In genomic region chr7:70456729-70457128, GRCh38 we compare ENCODE assay signal across 10 cellular contexts.
DNase-seq lines count a peak whose midpoint lies in the region; ATAC-seq and TF ChIP-seq lines count a peak whose summit lies in the region.
"Had no signal": no experiment of that assay in that cellular context is flagged by ENCODE, and none has a peak within 500 bp of the region (broad histone marks: within the 10 kb centered on the region; RNA-seq: fewer than 3 reads in every experiment).

No MANE protein-coding gene starts in this region.

- no peaks in the 10 kb centered on the region for H3K36me3 Mint-ChIP-seq in stimulated activated naive B cell treated with anti-CD40 and anti-IgM and Interleukin-4, amounts not matched to agents 10 μg/mL and 1 μg/mL and 100 μg/mL, for 72 hours

- H3K4me3 Mint-ChIP-seq in stimulated activated naive B cell treated with anti-CD40 and anti-IgM and Interleukin-4, amounts not matched to agents 10 μg/mL and 1 μg/mL and 100 μg/mL, for 72 hours: peak overlapping the region; percentile 36 to 44

- no peaks in the 10 kb centered on the region for H3K27me3 Mint-ChIP-seq in stimulated activated naive B cell treated with anti-CD40 and anti-IgM and Interleukin-4, amounts not matched to agents 10 μg/mL and 1 μg/mL and 100 μg/mL, for 72 hours
- H3K27me3 Mint-ChIP-seq: T-helper 17 cell had no signal

- peak; percentile 78 for ATAC-seq in GM21825 (IDR thresholded peaks at IDR 0.05; ENCODE audit: unreplicated experiment)
- peak; percentile 62 to 68 for ATAC-seq in stimulated activated naive B cell treated with anti-CD40 and anti-IgM and Interleukin-4, amounts not matched to agents 10 μg/mL and 1 μg/mL and 100 μg/mL, for 72 hours (replicated peaks)
- ATAC-seq: T-helper 17 cell had no signal

- H3K9ac ChIP-seq in Loucy (ENCODE audit: low read depth, low read length, poor library complexity, severe bottlenecking): peak overlapping the region; percentile 21

- no peak overlapping the region for H2AFZ ChIP-seq in Loucy (ENCODE audit: low read length)

- H3K27me3 ChIP-seq in Loucy (ENCODE audit: insufficient read depth, low read length, poor library complexity, severe bottlenecking): no peaks in the 10 kb centered on the region

- H3K27ac Mint-ChIP-seq in stimulated activated naive B cell treated with anti-CD40 and anti-IgM and Interleukin-4, amounts not matched to agents 10 μg/mL and 1 μg/mL and 100 μg/mL, for 72 hours: peak overlapping the region; percentile 69
- H3K27ac Mint-ChIP-seq: T-helper 17 cell had no signal

- no peaks in the 10 kb centered on the region for H3K9me3 Mint-ChIP-seq in stimulated activated naive B cell treated with anti-CD40 and anti-IgM and Interleukin-4, amounts not matched to agents 10 μg/mL and 1 μg/mL and 100 μg/mL, for 72 hours

- H3K4me2 ChIP-seq in Loucy (ENCODE audit: low read depth, low read length, poor library complexity, severe bottlenecking): peak overlapping the region; percentile 14

- TF ChIP-seq CTCF in Loucy (conservative IDR thresholded peaks at IDR 0.05; ENCODE audit: low read length): no peak

- H3K79me2 ChIP-seq in Loucy (ENCODE audit: insufficient read depth, low read length): no peaks in the 10 kb centered on the region

- H3K9me2 ChIP-seq in Loucy (replicated peaks; ENCODE audit: low read depth, low read length): no peaks in the 10 kb centered on the region

- no peak overlapping the region for H3K4me3 ChIP-seq in Loucy (ENCODE audit: low read length, poor library complexity, severe bottlenecking)

- H4K20me1 ChIP-seq in Loucy (ENCODE audit: insufficient read depth, low read length, poor library complexity, severe bottlenecking): no peaks in the 10 kb centered on the region

- H3K36me3 ChIP-seq in Loucy (ENCODE audit: insufficient read depth, low read length): no peaks in the 10 kb centered on the region

- DNase-seq in activated gamma-delta T cell treated with Interleukin-2 at 50 U/mL for 16 hours (peak; percentile 6), activated gamma-delta T cell (lab: John Stamatoyannopoulos, UW) (no peak), D341Med (ENCODE audit: low spot score) (no peak), ureter (ENCODE audit: low spot score) (no peak), dermis blood vessel endothelial cell (no peak)
- no peak for DNase-seq in stimulated activated naive B cell treated with anti-CD40 and anti-IgM and Interleukin-4, amounts not matched to agents 10 μg/mL and 1 μg/mL and 100 μg/mL, for 72 hours
- DNase-seq: NCI-H1092 had no signal

- H3K4me1 ChIP-seq in Loucy (ENCODE audit: insufficient read depth, low read length, poor library complexity, severe bottlenecking): peaks cover 26% of the 10 kb centered on the region

- peaks cover 37 to 42% of the 10 kb centered on the region in 2 donors for H3K4me1 Mint-ChIP-seq in stimulated activated naive B cell treated with anti-CD40 and anti-IgM and Interleukin-4, amounts not matched to agents 10 μg/mL and 1 μg/mL and 100 μg/mL, for 72 hours

- H3F3A ChIP-seq in Loucy (ENCODE audit: low read depth): no peaks in the 10 kb centered on the region

- H3K9me3 ChIP-seq in Loucy (ENCODE audit: insufficient read depth, low read depth, low read length): no peaks in the 10 kb centered on the region
